9 cellular contexts compared by ENCODE assay signal in genomic region chr16:27690604-27691003, GRCh38.
DNase-seq lines count a peak whose midpoint lies in the region; TF ChIP-seq lines count a peak whose summit lies in the region.
"Had no signal": no experiment of that assay in that cellular context is flagged by ENCODE, and none has a peak within 500 bp of the region (broad histone marks: within the 10 kb centered on the region; RNA-seq: fewer than 3 reads in every experiment).

No MANE protein-coding gene starts in this region.

- no peaks in the 10 kb centered on the region for H3K9me3 ChIP-seq in OCI-LY3 (ENCODE audit: insufficient read depth, low read length)
- H3K9me3 ChIP-seq: adrenal gland had no signal

- H3K27ac ChIP-seq in OCI-LY3 (ENCODE audit: low read length), result no peak overlapping the region
- H3K27ac ChIP-seq: adrenal gland had no signal

- no peak overlapping the region for H2AFZ ChIP-seq in OCI-LY3 (ENCODE audit: low read depth, low read length)

- POLR2A ChIA-PET in GM10248 (lab: Yijun Ruan, JAX), result no interaction called here

- no peaks in the 10 kb centered on the region for H3K27me3 ChIP-seq in OCI-LY3 (ENCODE audit: low read depth, low read length)
- H3K27me3 ChIP-seq: adrenal gland had no signal

- no peak overlapping the region for H3K4me3 Mint-ChIP-seq in progenitor cell of endocrine pancreas (ENCODE audit: low read depth)

- no peaks in the 10 kb centered on the region for H3K36me3 ChIP-seq in OCI-LY3 (replicated peaks; ENCODE audit: low read depth, low read length)
- H3K36me3 ChIP-seq: adrenal gland had no signal

- no peaks in the 10 kb centered on the region for H4K20me1 ChIP-seq in OCI-LY3 (ENCODE audit: insufficient read depth, low read length)

- H3K9me3 Mint-ChIP-seq in progenitor cell of endocrine pancreas (ENCODE audit: low read depth), result no peaks in the 10 kb centered on the region

- H3K27me3 Mint-ChIP-seq in progenitor cell of endocrine pancreas, result no peaks in the 10 kb centered on the region

- H3K4me2 ChIP-seq in OCI-LY3 (ENCODE audit: low read length), result no peak overlapping the region

- no peak overlapping the region for H3K9ac ChIP-seq in OCI-LY3 (ENCODE audit: low read length)

- no peak overlapping the region for H3K4me3 ChIP-seq in OCI-LY3 (ENCODE audit: low read length)
- no peak overlapping the region for H3K4me3 ChIP-seq in epithelial cell of esophagus (ENCODE audit: low read length)
- H3K4me3 ChIP-seq: adrenal gland had no signal

- DNase-seq in A172 (ENCODE audit: low spot score) (peak; percentile 70), GM10248 (ENCODE audit: extremely low spot score) (peak; percentile 36), epithelial cell of esophagus (ENCODE audit: low read depth) (peak; percentile 46), progenitor cell of endocrine pancreas (ENCODE audit: low spot score, unreplicated experiment) (no peak), SHP77 (lab: John Stamatoyannopoulos, UW) (no peak), cortex of kidney (lab: John Stamatoyannopoulos, UW) (no peak), NCI-H2081 treated with DMSO at 0.1 percent for 48 hours (lab: John Stamatoyannopoulos, UW) (no peak)

- H3K27ac Mint-ChIP-seq in progenitor cell of endocrine pancreas, result no peak overlapping the region

- H3K4me1 Mint-ChIP-seq in progenitor cell of endocrine pancreas (ENCODE audit: low read depth), result no peaks in the 10 kb centered on the region

- TF ChIP-seq CTCF in GM10248 (IDR thresholded peaks at IDR 0.05; ENCODE audit: control extremely low read depth, extremely low read depth, low read depth, missing control alignments), result peak; percentile 45
- TF ChIP-seq CTCF in OCI-LY3 (IDR thresholded peaks at IDR 0.05; ENCODE audit: low read depth, low read length), result peak; percentile 78
- peak; percentile 60 for TF ChIP-seq CTCF in epithelial cell of esophagus (IDR thresholded peaks at IDR 0.05; ENCODE audit: insufficient read depth, low read depth, low read length, missing control alignments)
- peak; percentile 36 for TF ChIP-seq CTCF in progenitor cell of endocrine pancreas (IDR thresholded peaks at IDR 0.05; ENCODE audit: unreplicated experiment)

- CTCF ChIA-PET in GM10248 (lab: Yijun Ruan, JAX), result interaction anchor here (1.0 to 4.2 kb wide), 9 partner anchors 9 to 528 kb away, joined by 3 to 19 read pairs (median 4); no protein-coding TSS in a partner anchor

- H3K36me3 Mint-ChIP-seq in progenitor cell of endocrine pancreas (ENCODE audit: insufficient read depth), result no peaks in the 10 kb centered on the region

- no peaks in the 10 kb centered on the region for H3K4me1 ChIP-seq in OCI-LY3 (ENCODE audit: low read length)
- H3K4me1 ChIP-seq: adrenal gland had no signal

- no peaks in the 10 kb centered on the region for H3K79me2 ChIP-seq in OCI-LY3 (ENCODE audit: low read length)

Comparison
In these comparisons a context has a peak if more than half of its experiments do, and no peak if none do; other contexts are left out.
1. DNase-seq: peak in A172 (single experiment), GM10248 (single experiment) and epithelial cell of esophagus (single experiment); none in progenitor cell of endocrine pancreas (single experiment), SHP77 (0 of 2), cortex of kidney (single experiment) and NCI-H2081 treated with DMSO at 0.1 percent for 48 hours (single experiment).
2. Peak in every context shown above with its lines, with median percentiles within 50 percentile points of each other: CTCF ChIP-seq.